Comparison of ENCODE assay signal across 8 cellular contexts in genomic region chr19:49869009-49869483, GRCh38. TPM values are rescaled to one million over a fixed set of nuclear protein-coding genes. Genes with fewer than 3 reads are reported as not detected.
DNase-seq lines count a peak whose midpoint lies in the region; ATAC-seq and TF ChIP-seq lines count a peak whose summit lies in the region.

No MANE protein-coding gene starts in this region.

- H3K27me3 ChIP-seq in WERI-Rb-1 (ENCODE audit: insufficient read depth, low read depth, severe bottlenecking) (no peaks in the 10 kb centered on the region), iPS-15b (ENCODE audit: control insufficient read depth, insufficient read depth, low read length) (no peaks in the 10 kb centered on the region), testis (no peaks in the 10 kb centered on the region)

- H3K36me3 ChIP-seq in WERI-Rb-1 = peaks cover 18% of the 10 kb centered on the region
- H3K36me3 ChIP-seq in iPS-15b (ENCODE audit: control insufficient read depth, insufficient read depth, low read length) = peaks cover 10% of the 10 kb centered on the region
- H3K36me3 ChIP-seq in testis (ENCODE audit: low read depth, missing control alignments) = no peaks in the 10 kb centered on the region

- H3K9me3 ChIP-seq in WERI-Rb-1 (ENCODE audit: severe bottlenecking) (no peaks in the 10 kb centered on the region), iPS-15b (ENCODE audit: control insufficient read depth, insufficient read depth, low read length) (no peaks in the 10 kb centered on the region), testis (no peaks in the 10 kb centered on the region)

- no peak overlapping the region for H3K9ac ChIP-seq in iPS-15b (ENCODE audit: low read depth, low read length)

- no peak for TF ChIP-seq CTCF in GM12864 (IDR thresholded peaks at IDR 0.05; ENCODE audit: low read depth, low read length, missing control alignments)
- TF ChIP-seq CTCF in HFF-Myc (IDR thresholded peaks at IDR 0.05; ENCODE audit: low read depth, low read length, missing control alignments) = no peak
- TF ChIP-seq CTCF in WERI-Rb-1 (IDR thresholded peaks at IDR 0.05; ENCODE audit: low read depth, low read length) = no peak
- no peak for TF ChIP-seq CTCF in testis (IDR thresholded peaks at IDR 0.05)

- intact Hi-C loops in testis (cut with DNase I; ENCODE audit: low total_unique reads) = no loop called here

- H3K4me1 ChIP-seq in iPS-15b (ENCODE audit: control insufficient read depth, insufficient read depth, low read length) (peaks cover 4% of the 10 kb centered on the region), testis (peaks cover 42% of the 10 kb centered on the region)

- ATAC-seq in HG03469 (IDR thresholded peaks at IDR 0.05; ENCODE audit: unreplicated experiment) (no peak), HG03025 (IDR thresholded peaks at IDR 0.05; ENCODE audit: low FRiP score, unreplicated experiment) (no peak)

- H3K27ac ChIP-seq in WERI-Rb-1 = peak overlapping the region; percentile 26
- peak overlapping the region; percentile 84 to 96 for H3K27ac ChIP-seq in testis

- TF ChIP-seq POLR2A in testis (IDR thresholded peaks at IDR 0.05) = no peak

- 1% methylated on average over 14 to 15 of the region's 15 CpGs for WGBS in testis, 2 donors

- peak overlapping the region; percentile 50 for H3K4me3 ChIP-seq in GM12864 (ENCODE audit: low read depth, low read length)
- H3K4me3 ChIP-seq in HFF-Myc (replicated peaks; ENCODE audit: low read depth, low read length) = peak overlapping the region; percentile 26; the same call in 1 of the 2 replicates
- peak overlapping the region; percentile 50 for H3K4me3 ChIP-seq in WERI-Rb-1 (ENCODE audit: low read depth, low read length)
- peak overlapping the region; percentile 68 for H3K4me3 ChIP-seq in iPS-15b (ENCODE audit: low read depth, low read length)
- H3K4me3 ChIP-seq in testis = peak overlapping the region; percentile 56 to 63

- no peak for DNase-seq in GM12864 (ENCODE audit: low read depth)
- DNase-seq in HFF-Myc (ENCODE audit: extremely low read depth, low read depth) = no peak
- DNase-seq in WERI-Rb-1 = peak; percentile 79
- no peak for DNase-seq in testis
- DNase-seq in NCI-H128 (lab: John Stamatoyannopoulos, UW; ENCODE audit: unreplicated experiment) = no peak

RNA-seq across cellular contexts. Expression of gene PNKP, which starts 1.7 kb away (rescaled TPM):
- total RNA-seq in testis = 100 to 1,000 TPM; 110 to 125 TPM
- polyA plus RNA-seq in testis (ENCODE audit: insufficient read depth, low read depth, low replicate concordance) = 45.5 TPM

RNA-seq across cellular contexts. Expression of gene AKT1S1, which starts 8.1 kb away (rescaled TPM):
- 10 to 100 TPM; 35.0 to 35.7 TPM for total RNA-seq in testis
- polyA plus RNA-seq in testis (ENCODE audit: insufficient read depth, low read depth, low replicate concordance) = 42.8 TPM

RNA-seq across cellular contexts. Expression of gene TBC1D17, which starts 8.5 kb away (rescaled TPM):
- total RNA-seq in testis = 10 to 100 TPM; 47.2 to 49.1 TPM
- 31.1 TPM for polyA plus RNA-seq in testis (ENCODE audit: insufficient read depth, low read depth, low replicate concordance)

RNA-seq across cellular contexts. Expression of gene PTOV1, which starts 18.1 kb away (rescaled TPM):
- total RNA-seq in testis = 100 to 1,000 TPM; 257 to 260 TPM
- 235 TPM for polyA plus RNA-seq in testis (ENCODE audit: insufficient read depth, low read depth, low replicate concordance)

RNA-seq across cellular contexts. Expression of gene IL4I1, which starts 27.6 kb away (rescaled TPM):
- total RNA-seq in testis = 10 to 100 TPM; 17.1 to 20.4 TPM
- polyA plus RNA-seq in testis (ENCODE audit: insufficient read depth, low read depth, low replicate concordance) = 61.9 TPM
